In genomic region chr13:112330066-112330465, GRCh38 we compare ENCODE assay signal across 34 cellular contexts. TPM values are rescaled to one million over a fixed set of nuclear protein-coding genes. Genes with fewer than 3 reads are reported as not detected.
"Had no signal": no experiment of that assay in that cellular context is flagged by ENCODE, and none has a peak within 500 bp of the region (broad histone marks: within the 10 kb centered on the region; RNA-seq: fewer than 3 reads in every experiment).

No MANE protein-coding gene starts in this region.

- H3K9me3 ChIP-seq: colonic mucosa, esophagus squamous epithelium, gastrocnemius medialis, heart right ventricle, mucosa of descending colon had no signal

- H3K9me3 Mint-ChIP-seq: dendritic cell treated with granulocyte-macrophage colony-stimulating factor and Interleukin-4, amounts not matched to agents 40 ng/mL and 50 ng/mL, for 4 days; mesothelial cell of epicardium had no signal

- H3K36me3 Mint-ChIP-seq: mesothelial cell of epicardium had no signal

- H3K36me3 ChIP-seq: colonic mucosa, esophagus squamous epithelium, gastrocnemius medialis, heart right ventricle had no signal

- H3K27ac ChIP-seq: colonic mucosa, esophagus squamous epithelium, gastrocnemius medialis, heart right ventricle had no signal

- H3K4me3 ChIP-seq: colonic mucosa, gastrocnemius medialis, lung, mucosa of descending colon had no signal

- H3K4me1 ChIP-seq: colonic mucosa, gastrocnemius medialis had no signal

- H3K4me1 Mint-ChIP-seq: memory B cell; mesothelial cell of epicardium; naive B cell; naive thymus-derived CD8-positive, alpha-beta T cell had no signal

- H3K27ac Mint-ChIP-seq: dendritic cell treated with granulocyte-macrophage colony-stimulating factor and Interleukin-4, amounts not matched to agents 40 ng/mL and 50 ng/mL, for 4 days; effector memory CD8-positive, alpha-beta T cell; memory B cell; mesothelial cell of epicardium; naive B cell; naive thymus-derived CD8-positive, alpha-beta T cell had no signal

- DNase-seq: colonic mucosa; cortex of kidney; effector CD8-positive, alpha-beta T cell; effector memory CD8-positive, alpha-beta T cell; esophagus squamous epithelium; foreskin fibroblast; foreskin melanocyte; gastrocnemius medialis; glutamatergic neuron; head of caudate nucleus; heart right ventricle; hippocampal formation; kidney glomerular epithelial cell; left ventricle myocardium superior; mammary epithelial cell; mesendoderm; naive B cell; naive thymus-derived CD8-positive, alpha-beta T cell had no signal

- H3K4me3 Mint-ChIP-seq: dendritic cell treated with granulocyte-macrophage colony-stimulating factor and Interleukin-4, amounts not matched to agents 40 ng/mL and 50 ng/mL, for 4 days; effector memory CD8-positive, alpha-beta T cell; memory B cell; mesothelial cell of epicardium; naive B cell; naive thymus-derived CD8-positive, alpha-beta T cell had no signal

RNA-seq across cellular contexts. Expression of gene SPACA7, which starts 46.1 kb away (rescaled TPM):
- total RNA-seq: chondrocyte; colonic mucosa; dermis microvascular lymphatic vessel endothelial cell; endothelial cell of umbilical vein; epithelial cell of proximal tubule; esophagus squamous epithelium; gastrocnemius medialis; glomerular endothelial cell; heart right ventricle; left colon; left lobe of liver; left ventricle myocardium superior; lower leg skin; lung; mammary epithelial cell; mesothelial cell of epicardium; mucosa of descending colon; myocyte; naive thymus-derived CD8-positive, alpha-beta T cell had no signal
- polyA plus RNA-seq: endothelial cell of umbilical vein; esophagus; heart right ventricle; keratinocyte; lung; mammary epithelial cell; naive thymus-derived CD8-positive, alpha-beta T cell had no signal
